Comparison of ENCODE assay signal across 1 cellular context in the genomic region with DNA sequence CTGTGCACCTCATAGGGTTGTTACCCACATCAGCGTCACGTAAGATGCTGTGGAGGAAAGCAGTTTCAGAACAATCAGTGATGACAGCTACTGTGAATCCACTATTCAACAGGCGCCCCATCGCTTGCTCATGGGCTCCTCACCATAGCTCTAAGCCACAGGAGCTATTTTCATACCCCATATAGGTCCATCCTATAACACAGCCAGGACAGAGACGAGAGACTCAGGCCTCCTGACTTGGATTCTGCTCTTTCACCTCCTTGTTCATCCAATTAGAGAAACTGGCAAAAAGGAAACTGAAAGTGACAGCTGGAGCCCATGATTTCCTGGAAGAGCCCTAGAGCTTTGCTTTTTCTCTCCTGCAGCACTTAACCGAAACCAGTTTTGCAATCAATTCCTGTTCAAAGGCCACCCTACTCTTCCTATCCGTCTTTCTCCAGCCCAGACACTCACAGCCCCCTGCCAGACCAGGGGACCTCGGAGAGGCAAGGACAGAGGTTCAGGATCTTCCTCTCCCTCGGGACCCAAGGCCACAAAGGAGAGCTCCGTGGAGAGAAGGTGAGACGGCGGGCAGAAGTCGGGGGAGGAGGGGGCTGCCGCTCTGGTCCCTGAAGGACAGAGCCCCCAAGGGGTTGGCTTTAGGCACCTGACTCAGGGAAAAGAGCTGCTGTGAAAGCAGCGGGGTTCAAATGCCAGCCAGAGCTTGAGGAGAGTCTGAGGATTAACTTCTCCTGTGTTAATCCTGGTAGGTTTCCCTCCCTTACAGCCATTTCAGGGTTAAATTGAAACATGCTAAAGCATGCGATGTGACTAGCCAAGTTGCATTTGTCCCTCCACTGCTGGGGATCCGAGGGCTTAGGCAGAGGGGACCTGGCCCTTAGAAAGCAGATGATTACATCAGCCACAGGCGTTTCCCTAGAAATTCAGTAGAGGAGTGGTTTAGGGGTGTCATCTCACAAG.
TF ChIP-seq lines count a peak whose summit lies in the region.

A gene with protein sequence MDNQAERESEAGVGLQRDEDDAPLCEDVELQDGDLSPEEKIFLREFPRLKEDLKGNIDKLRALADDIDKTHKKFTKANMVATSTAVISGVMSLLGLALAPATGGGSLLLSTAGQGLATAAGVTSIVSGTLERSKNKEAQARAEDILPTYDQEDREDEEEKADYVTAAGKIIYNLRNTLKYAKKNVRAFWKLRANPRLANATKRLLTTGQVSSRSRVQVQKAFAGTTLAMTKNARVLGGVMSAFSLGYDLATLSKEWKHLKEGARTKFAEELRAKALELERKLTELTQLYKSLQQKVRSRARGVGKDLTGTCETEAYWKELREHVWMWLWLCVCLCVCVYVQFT (plus strand): TSS at position 381 of the 960 bp plus-strand sequence. CDS start 7,980 bp downstream, outside the sequence.

TF ChIP-seq in HepG2, 621 proteins besides CTCF, POLR2A, EP300 and RAD21 (continued from another document and continues in another):
- TF ChIP-seq, protein P1, sequence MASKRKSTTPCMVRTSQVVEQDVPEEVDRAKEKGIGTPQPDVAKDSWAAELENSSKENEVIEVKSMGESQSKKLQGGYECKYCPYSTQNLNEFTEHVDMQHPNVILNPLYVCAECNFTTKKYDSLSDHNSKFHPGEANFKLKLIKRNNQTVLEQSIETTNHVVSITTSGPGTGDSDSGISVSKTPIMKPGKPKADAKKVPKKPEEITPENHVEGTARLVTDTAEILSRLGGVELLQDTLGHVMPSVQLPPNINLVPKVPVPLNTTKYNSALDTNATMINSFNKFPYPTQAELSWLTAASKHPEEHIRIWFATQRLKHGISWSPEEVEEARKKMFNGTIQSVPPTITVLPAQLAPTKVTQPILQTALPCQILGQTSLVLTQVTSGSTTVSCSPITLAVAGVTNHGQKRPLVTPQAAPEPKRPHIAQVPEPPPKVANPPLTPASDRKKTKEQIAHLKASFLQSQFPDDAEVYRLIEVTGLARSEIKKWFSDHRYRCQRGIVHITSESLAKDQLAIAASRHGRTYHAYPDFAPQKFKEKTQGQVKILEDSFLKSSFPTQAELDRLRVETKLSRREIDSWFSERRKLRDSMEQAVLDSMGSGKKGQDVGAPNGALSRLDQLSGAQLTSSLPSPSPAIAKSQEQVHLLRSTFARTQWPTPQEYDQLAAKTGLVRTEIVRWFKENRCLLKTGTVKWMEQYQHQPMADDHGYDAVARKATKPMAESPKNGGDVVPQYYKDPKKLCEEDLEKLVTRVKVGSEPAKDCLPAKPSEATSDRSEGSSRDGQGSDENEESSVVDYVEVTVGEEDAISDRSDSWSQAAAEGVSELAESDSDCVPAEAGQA (IDR thresholded peaks at IDR 0.05; ENCODE audit: low read depth): no peak
- TF ChIP-seq, protein P1 (CRISPR knock-in tag; IDR thresholded peaks at IDR 0.05; ENCODE audit: borderline replicate concordance): no peak
- TF ChIP-seq TRIM22 (IDR thresholded peaks at IDR 0.05) (no peak), ZBTB21 (CRISPR knock-in tag; IDR thresholded peaks at IDR 0.05) (no peak), SIX1 (CRISPR knock-in tag; IDR thresholded peaks at IDR 0.05; ENCODE audit: borderline replicate concordance) (no peak), ZNF510 (CRISPR knock-in tag; IDR thresholded peaks at IDR 0.05; ENCODE audit: low read depth) (no peak), RAD51 (IDR thresholded peaks at IDR 0.05; ENCODE audit: borderline replicate concordance) (no peak), RBM39 (IDR thresholded peaks at IDR 0.05; ENCODE audit: low read depth, low read length, poor library complexity, severe bottlenecking) (no peak), ISL2 (CRISPR knock-in tag; IDR thresholded peaks at IDR 0.05) (no peak), HHEX (CRISPR knock-in tag; IDR thresholded peaks at IDR 0.05) (no peak), PHF8 (CRISPR knock-in tag; IDR thresholded peaks at IDR 0.05) (peak; percentile 74), ZFP62 (CRISPR knock-in tag; IDR thresholded peaks at IDR 0.05) (no peak), GABPB1 (CRISPR knock-in tag; IDR thresholded peaks at IDR 0.05) (peak; percentile 55), PLRG1 (conservative IDR thresholded peaks at IDR 0.05) (no peak), THAP11 (CRISPR knock-in tag; IDR thresholded peaks at IDR 0.05) (peak; percentile 68), SRY (CRISPR knock-in tag; IDR thresholded peaks at IDR 0.05) (no peak), ZNF691 (CRISPR knock-in tag; IDR thresholded peaks at IDR 0.05; ENCODE audit: borderline replicate concordance, low read depth) (no peak), ZSCAN30 (CRISPR knock-in tag; IDR thresholded peaks at IDR 0.05) (no peak), SRSF1 (optimal IDR thresholded peaks at IDR 0.05; ENCODE audit: low read depth, low read length) (no peak), TBX2 (CRISPR knock-in tag; IDR thresholded peaks at IDR 0.05; ENCODE audit: borderline replicate concordance) (peak; percentile 55), ZNF703 (CRISPR knock-in tag; IDR thresholded peaks at IDR 0.05; ENCODE audit: borderline replicate concordance) (no peak), ZKSCAN1 (IDR thresholded peaks at IDR 0.05; ENCODE audit: low read length) (0 out of 2 replicates have a peak, but pooled peaks have one; percentile 15), SP5 (CRISPR knock-in tag; IDR thresholded peaks at IDR 0.05; ENCODE audit: borderline replicate concordance, low read depth) (no peak), ZMYM4 (CRISPR knock-in tag; IDR thresholded peaks at IDR 0.05) (peak; percentile 55; the same call in 1 of the 2 replicates), CHD2 (IDR thresholded peaks at IDR 0.05; ENCODE audit: low read depth, low read length) (no peak), ZBED4 (CRISPR knock-in tag; IDR thresholded peaks at IDR 0.05; ENCODE audit: borderline replicate concordance) (no peak), GATAD1 (CRISPR knock-in tag; IDR thresholded peaks at IDR 0.05) (peak; percentile 38; the same call in 1 of the 2 replicates), ZNF326 (CRISPR knock-in tag; IDR thresholded peaks at IDR 0.05; ENCODE audit: borderline replicate concordance) (no peak), ISX (CRISPR knock-in tag; conservative IDR thresholded peaks at IDR 0.05) (no peak), IRF9 (CRISPR knock-in tag; IDR thresholded peaks at IDR 0.05; ENCODE audit: borderline replicate concordance) (no peak), CBX1 (IDR thresholded peaks at IDR 0.05; ENCODE audit: low read depth) (no peak), SOX13 (IDR thresholded peaks at IDR 0.05) (no peak), SOX13 (CRISPR knock-in tag; conservative IDR thresholded peaks at IDR 0.05 in 1 of 2, IDR thresholded peaks at IDR 0.05 in 1 of 2) (peak in 1 of 2 experiments; percentile 48; a peak in 2 of 4 replicates), ZNF567 (CRISPR knock-in tag; IDR thresholded peaks at IDR 0.05; ENCODE audit: borderline replicate concordance) (no peak), ZNF773 (CRISPR knock-in tag; IDR thresholded peaks at IDR 0.05; ENCODE audit: borderline replicate concordance) (no peak)
- TF ChIP-seq, protein P2, sequence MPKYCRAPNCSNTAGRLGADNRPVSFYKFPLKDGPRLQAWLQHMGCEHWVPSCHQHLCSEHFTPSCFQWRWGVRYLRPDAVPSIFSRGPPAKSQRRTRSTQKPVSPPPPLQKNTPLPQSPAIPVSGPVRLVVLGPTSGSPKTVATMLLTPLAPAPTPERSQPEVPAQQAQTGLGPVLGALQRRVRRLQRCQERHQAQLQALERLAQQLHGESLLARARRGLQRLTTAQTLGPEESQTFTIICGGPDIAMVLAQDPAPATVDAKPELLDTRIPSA (CRISPR knock-in tag; IDR thresholded peaks at IDR 0.05; ENCODE audit: borderline replicate concordance): no peak
- TF ChIP-seq, protein P3, sequence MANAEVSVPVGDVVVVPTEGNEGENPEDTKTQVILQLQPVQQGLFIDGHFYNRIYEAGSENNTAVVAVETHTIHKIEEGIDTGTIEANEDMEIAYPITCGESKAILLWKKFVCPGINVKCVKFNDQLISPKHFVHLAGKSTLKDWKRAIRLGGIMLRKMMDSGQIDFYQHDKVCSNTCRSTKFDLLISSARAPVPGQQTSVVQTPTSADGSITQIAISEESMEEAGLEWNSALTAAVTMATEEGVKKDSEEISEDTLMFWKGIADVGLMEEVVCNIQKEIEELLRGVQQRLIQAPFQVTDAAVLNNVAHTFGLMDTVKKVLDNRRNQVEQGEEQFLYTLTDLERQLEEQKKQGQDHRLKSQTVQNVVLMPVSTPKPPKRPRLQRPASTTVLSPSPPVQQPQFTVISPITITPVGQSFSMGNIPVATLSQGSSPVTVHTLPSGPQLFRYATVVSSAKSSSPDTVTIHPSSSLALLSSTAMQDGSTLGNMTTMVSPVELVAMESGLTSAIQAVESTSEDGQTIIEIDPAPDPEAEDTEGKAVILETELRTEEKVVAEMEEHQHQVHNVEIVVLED (CRISPR knock-in tag; IDR thresholded peaks at IDR 0.05; ENCODE audit: borderline replicate concordance): no peak
- TF ChIP-seq, protein P4, sequence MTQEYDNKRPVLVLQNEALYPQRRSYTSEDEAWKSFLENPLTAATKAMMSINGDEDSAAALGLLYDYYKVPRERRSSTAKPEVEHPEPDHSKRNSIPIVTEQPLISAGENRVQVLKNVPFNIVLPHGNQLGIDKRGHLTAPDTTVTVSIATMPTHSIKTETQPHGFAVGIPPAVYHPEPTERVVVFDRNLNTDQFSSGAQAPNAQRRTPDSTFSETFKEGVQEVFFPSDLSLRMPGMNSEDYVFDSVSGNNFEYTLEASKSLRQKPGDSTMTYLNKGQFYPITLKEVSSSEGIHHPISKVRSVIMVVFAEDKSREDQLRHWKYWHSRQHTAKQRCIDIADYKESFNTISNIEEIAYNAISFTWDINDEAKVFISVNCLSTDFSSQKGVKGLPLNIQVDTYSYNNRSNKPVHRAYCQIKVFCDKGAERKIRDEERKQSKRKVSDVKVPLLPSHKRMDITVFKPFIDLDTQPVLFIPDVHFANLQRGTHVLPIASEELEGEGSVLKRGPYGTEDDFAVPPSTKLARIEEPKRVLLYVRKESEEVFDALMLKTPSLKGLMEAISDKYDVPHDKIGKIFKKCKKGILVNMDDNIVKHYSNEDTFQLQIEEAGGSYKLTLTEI (CRISPR knock-in tag; conservative IDR thresholded peaks at IDR 0.05): no peak
- TF ChIP-seq, protein P5, sequence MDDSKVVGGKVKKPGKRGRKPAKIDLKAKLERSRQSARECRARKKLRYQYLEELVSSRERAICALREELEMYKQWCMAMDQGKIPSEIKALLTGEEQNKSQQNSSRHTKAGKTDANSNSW (CRISPR knock-in tag; IDR thresholded peaks at IDR 0.05; ENCODE audit: borderline replicate concordance): no peak
